Comparison of ENCODE assay signal across 1 cellular context in genomic region chrX:154309041-154309775, GRCh38.
TF ChIP-seq lines count a peak whose summit lies in the region.

No MANE protein-coding gene starts in this region.

TF ChIP-seq in IMR-90, 13 proteins besides CTCF, POLR2A, EP300 and RAD21:
- no peak for TF ChIP-seq CEBPB (IDR thresholded peaks at IDR 0.05; ENCODE audit: low read depth, low read length)
- no peak for TF ChIP-seq NFE2L2 (IDR thresholded peaks at IDR 0.05; ENCODE audit: low read depth, low read length)
- TF ChIP-seq SMC3 (IDR thresholded peaks at IDR 0.05; ENCODE audit: low read depth, low read length), result no peak
- no peak for TF ChIP-seq MAZ (IDR thresholded peaks at IDR 0.05; ENCODE audit: borderline replicate concordance, low read depth, low read length)
- TF ChIP-seq MXI1 (IDR thresholded peaks at IDR 0.05; ENCODE audit: borderline replicate concordance, low read depth, low read length), result no peak
- no peak for TF ChIP-seq CHD1 (IDR thresholded peaks at IDR 0.05; ENCODE audit: low read depth, low read length)
- TF ChIP-seq, protein P1, sequence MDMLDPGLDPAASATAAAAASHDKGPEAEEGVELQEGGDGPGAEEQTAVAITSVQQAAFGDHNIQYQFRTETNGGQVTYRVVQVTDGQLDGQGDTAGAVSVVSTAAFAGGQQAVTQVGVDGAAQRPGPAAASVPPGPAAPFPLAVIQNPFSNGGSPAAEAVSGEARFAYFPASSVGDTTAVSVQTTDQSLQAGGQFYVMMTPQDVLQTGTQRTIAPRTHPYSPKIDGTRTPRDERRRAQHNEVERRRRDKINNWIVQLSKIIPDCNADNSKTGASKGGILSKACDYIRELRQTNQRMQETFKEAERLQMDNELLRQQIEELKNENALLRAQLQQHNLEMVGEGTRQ (IDR thresholded peaks at IDR 0.05; ENCODE audit: low read depth, low read length), result no peak
- no peak for TF ChIP-seq BHLHE40 (IDR thresholded peaks at IDR 0.05; ENCODE audit: low read depth, low read length)
- no peak for TF ChIP-seq RFX5 (IDR thresholded peaks at IDR 0.05; ENCODE audit: low read depth, low read length)
- TF ChIP-seq MAFK (IDR thresholded peaks at IDR 0.05; ENCODE audit: low read depth, low read length), result no peak
- no peak for TF ChIP-seq RCOR1 (IDR thresholded peaks at IDR 0.05; ENCODE audit: insufficient replicate concordance, low read length)
- no peak for TF ChIP-seq FOS (IDR thresholded peaks at IDR 0.05; ENCODE audit: low read depth, low read length)
- no peak for TF ChIP-seq ELK1 (IDR thresholded peaks at IDR 0.05; ENCODE audit: borderline replicate concordance, low read depth, low read length)
